In the genomic region with DNA sequence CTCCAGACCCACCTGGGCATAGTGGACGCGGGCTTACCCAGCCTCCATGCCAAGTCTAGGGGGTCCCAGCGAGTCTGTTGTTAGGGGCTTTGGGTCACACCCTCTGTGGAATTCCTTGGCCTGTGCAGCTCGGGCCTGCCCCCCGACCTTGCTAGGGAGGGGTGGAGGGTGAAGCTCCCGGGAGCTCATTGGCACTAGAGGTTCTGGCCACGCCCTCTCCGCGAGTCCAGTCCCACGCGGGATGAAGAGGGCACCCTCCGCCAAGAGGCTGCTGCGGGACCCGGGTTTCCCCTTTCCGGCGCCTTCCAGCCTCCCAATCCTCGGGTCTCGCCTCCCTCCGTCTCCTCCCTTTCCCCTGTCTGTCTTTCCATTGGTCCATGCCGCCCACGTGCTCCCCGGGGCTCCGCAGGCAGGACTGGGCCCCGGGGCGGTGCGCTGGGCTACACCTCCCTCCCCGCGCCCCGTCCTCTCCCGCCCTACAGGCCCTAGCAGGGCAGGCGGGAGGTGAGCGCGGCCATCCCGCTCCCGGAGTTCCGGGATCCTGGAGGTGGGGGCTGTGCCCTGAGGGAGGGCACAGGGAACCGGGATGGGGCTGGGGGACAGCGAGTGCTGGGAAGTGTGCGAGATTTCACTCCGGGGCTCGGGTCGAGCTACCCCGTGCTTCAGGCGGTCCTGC, we compare ENCODE assay signal across 8 cellular contexts. TPM values are rescaled to one million over a fixed set of nuclear protein-coding genes. Genes with fewer than 3 reads are reported as not detected.
DNase-seq lines count a peak whose midpoint lies in the region; ATAC-seq and TF ChIP-seq lines count a peak whose summit lies in the region.

No MANE protein-coding gene starts in this region.

- H3K27me3 Mint-ChIP-seq in activated naive CD8-positive, alpha-beta T cell treated with anti-CD3 and anti-CD28 coated beads for 36 hours: no peaks in the 10 kb centered on the region
- peaks cover 29% of the 10 kb centered on the region for H3K27me3 Mint-ChIP-seq in glutamatergic neuron (ENCODE audit: unreplicated experiment)
- H3K27me3 Mint-ChIP-seq in osteocyte (ENCODE audit: unreplicated experiment): no peaks in the 10 kb centered on the region

- peaks cover 27% of the 10 kb centered on the region for H3K4me1 Mint-ChIP-seq in activated naive CD8-positive, alpha-beta T cell treated with anti-CD3 and anti-CD28 coated beads for 36 hours
- H3K4me1 Mint-ChIP-seq in glutamatergic neuron (ENCODE audit: low read depth, unreplicated experiment) (peaks cover 15% of the 10 kb centered on the region), osteocyte (ENCODE audit: unreplicated experiment) (peaks cover 32% of the 10 kb centered on the region)

- ATAC-seq in HG02610 (IDR thresholded peaks at IDR 0.05; ENCODE audit: unreplicated experiment): peak; percentile 63

- peaks cover 8% of the 10 kb centered on the region for H3K4me1 ChIP-seq in thymus (ENCODE audit: control insufficient read depth, insufficient read depth, low read length)

- peak; percentile 91 for DNase-seq in GM06990 (ENCODE audit: extremely low read depth, insufficient read length)
- DNase-seq in NCI-H1105 (lab: John Stamatoyannopoulos, UW): peak; percentile 92
- DNase-seq in SKM-1 (lab: John Stamatoyannopoulos, UW; ENCODE audit: unreplicated experiment): peak; percentile 99
- peak; percentile 94 for DNase-seq in activated naive CD8-positive, alpha-beta T cell treated with anti-CD3 and anti-CD28 coated beads for 36 hours
- peak; percentile 86 for DNase-seq in glutamatergic neuron
- DNase-seq in osteocyte (ENCODE audit: extremely low spot score, unreplicated experiment): peak; percentile 96

- peak overlapping the region; percentile 83 for H3K4me3 Mint-ChIP-seq in activated naive CD8-positive, alpha-beta T cell treated with anti-CD3 and anti-CD28 coated beads for 36 hours
- H3K4me3 Mint-ChIP-seq in glutamatergic neuron (ENCODE audit: unreplicated experiment) (peak overlapping the region; percentile 86), osteocyte (ENCODE audit: unreplicated experiment) (peak overlapping the region; percentile 86)

- H3K36me3 Mint-ChIP-seq in activated naive CD8-positive, alpha-beta T cell treated with anti-CD3 and anti-CD28 coated beads for 36 hours: peaks cover 20% of the 10 kb centered on the region
- H3K36me3 Mint-ChIP-seq in glutamatergic neuron (ENCODE audit: unreplicated experiment) (no peaks in the 10 kb centered on the region), osteocyte (ENCODE audit: unreplicated experiment) (peaks cover 3% of the 10 kb centered on the region)

- H3K36me3 ChIP-seq in GM06990 (ENCODE audit: control insufficient read depth, insufficient read depth, low read length) (peaks cover 3% of the 10 kb centered on the region), thymus (ENCODE audit: control insufficient read depth, insufficient read depth) (peaks cover 7% of the 10 kb centered on the region)

- no peaks in the 10 kb centered on the region for H3K9me3 Mint-ChIP-seq in activated naive CD8-positive, alpha-beta T cell treated with anti-CD3 and anti-CD28 coated beads for 36 hours
- peaks cover 22% of the 10 kb centered on the region for H3K9me3 Mint-ChIP-seq in glutamatergic neuron (ENCODE audit: unreplicated experiment)
- no peaks in the 10 kb centered on the region for H3K9me3 Mint-ChIP-seq in osteocyte (ENCODE audit: unreplicated experiment)

- no peaks in the 10 kb centered on the region for H3K9me3 ChIP-seq in thymus (ENCODE audit: control insufficient read depth)

- H3K27me3 ChIP-seq in GM06990 (replicated peaks; ENCODE audit: control insufficient read depth, insufficient read depth, low read length): no peaks in the 10 kb centered on the region
- H3K27me3 ChIP-seq in thymus (ENCODE audit: control insufficient read depth, insufficient read depth): no peaks in the 10 kb centered on the region

- TF ChIP-seq CTCF in GM06990 (IDR thresholded peaks at IDR 0.05; ENCODE audit: insufficient read depth, low read length, poor library complexity, severe bottlenecking): no peak
- TF ChIP-seq CTCF in glutamatergic neuron (IDR thresholded peaks at IDR 0.05; ENCODE audit: partially characterized antibody, unreplicated experiment): no peak
- TF ChIP-seq CTCF in osteocyte (IDR thresholded peaks at IDR 0.05): no peak

- peak overlapping the region; percentile 74 for H3K27ac Mint-ChIP-seq in activated naive CD8-positive, alpha-beta T cell treated with anti-CD3 and anti-CD28 coated beads for 36 hours
- no peak overlapping the region for H3K27ac Mint-ChIP-seq in glutamatergic neuron (ENCODE audit: unreplicated experiment)
- H3K27ac Mint-ChIP-seq in osteocyte (ENCODE audit: unreplicated experiment): peak overlapping the region; percentile 67

- H3K4me3 ChIP-seq in GM06990 (replicated peaks; ENCODE audit: low read depth, low read length) (peak overlapping the region; percentile 89), thymus (ENCODE audit: low read length) (peak overlapping the region; percentile 71)

- H3K27ac ChIP-seq in thymus (ENCODE audit: low read depth): peak overlapping the region; percentile 83

- under 1% methylated on average over 44 of the region's 44 CpGs for WGBS in thymus

RNA-seq across cellular contexts. Expression of a gene that starts 3.5 kb away (rescaled TPM):
- total RNA-seq in activated naive CD8-positive, alpha-beta T cell treated with anti-CD3 and anti-CD28 coated beads for 36 hours: 10 to 100 TPM; 23.7 to 24.2 TPM
- total RNA-seq in glutamatergic neuron (ENCODE audit: unreplicated experiment): 305 TPM
- 34.4 and 35.4 TPM in 2 replicates for total RNA-seq in osteocyte
- 18.0 TPM for polyA plus RNA-seq in thymus

RNA-seq across cellular contexts. Expression of a gene that starts 15.5 kb away (rescaled TPM):
- total RNA-seq in activated naive CD8-positive, alpha-beta T cell treated with anti-CD3 and anti-CD28 coated beads for 36 hours: 100 to 1,000 TPM; 256 to 264 TPM
- total RNA-seq in glutamatergic neuron (ENCODE audit: unreplicated experiment) (265 TPM), osteocyte (119 and 127 TPM in 2 replicates)
- polyA plus RNA-seq in thymus: 119 TPM

RNA-seq across cellular contexts. Expression of a gene that starts 22.9 kb away (rescaled TPM):
- not detected for total RNA-seq in activated naive CD8-positive, alpha-beta T cell treated with anti-CD3 and anti-CD28 coated beads for 36 hours
- not detected for total RNA-seq in glutamatergic neuron (ENCODE audit: unreplicated experiment)
- not detected in 2 replicates for total RNA-seq in osteocyte
- 0.05 TPM for polyA plus RNA-seq in thymus

RNA-seq across cellular contexts. Expression of a gene that starts 46.9 kb away (rescaled TPM):
- 1 to 10 TPM; 1.5 to 1.6 TPM for total RNA-seq in activated naive CD8-positive, alpha-beta T cell treated with anti-CD3 and anti-CD28 coated beads for 36 hours
- total RNA-seq in glutamatergic neuron (ENCODE audit: unreplicated experiment): 30.5 TPM
- total RNA-seq in osteocyte: 3.7 and 4.1 TPM in 2 replicates
- polyA plus RNA-seq in thymus: 2.6 TPM

RNA-seq across cellular contexts. Expression of a gene that starts 50.9 kb away (rescaled TPM):
- 10 to 100 TPM; 61.4 to 65.9 TPM for total RNA-seq in activated naive CD8-positive, alpha-beta T cell treated with anti-CD3 and anti-CD28 coated beads for 36 hours
- total RNA-seq in glutamatergic neuron (ENCODE audit: unreplicated experiment) (74.8 TPM), osteocyte (53.7 and 63.5 TPM in 2 replicates)
- polyA plus RNA-seq in thymus: 86.5 TPM

Comparison
In these comparisons a context has a peak if more than half of its experiments do, and no peak if none do; other contexts are left out.
1. Peak in every context shown above with its lines: DNase-seq, ATAC-seq, H3K4me3 ChIP-seq and H3K27ac ChIP-seq.